Comparison of ENCODE assay signal across 1 cellular context in the genomic region with DNA sequence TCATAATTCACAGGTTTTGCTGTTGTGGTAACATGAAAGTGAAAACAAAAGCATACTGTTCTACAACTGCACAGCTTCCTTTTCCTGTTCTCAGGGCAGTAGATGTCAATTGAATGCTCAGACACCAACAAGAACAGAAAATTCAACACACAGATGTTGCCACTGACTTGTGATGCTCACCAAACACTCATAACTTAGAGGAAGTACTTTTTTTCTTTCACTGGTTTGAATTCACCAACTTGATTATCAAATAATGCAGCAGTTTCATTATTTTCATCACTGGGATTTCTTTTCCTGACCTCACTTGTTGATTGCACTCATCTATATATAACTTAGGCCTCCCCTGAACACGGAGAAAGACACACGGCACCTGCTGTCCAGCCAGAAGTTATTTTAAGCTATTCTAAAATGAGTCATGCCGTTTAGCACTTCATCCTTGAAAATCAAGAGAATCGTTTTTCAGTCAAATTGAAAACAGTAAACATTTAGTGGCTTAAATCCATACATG.
TF ChIP-seq lines count a peak whose summit lies in the region.

No MANE protein-coding gene starts in this region.

TF ChIP-seq in GM12878, 131 proteins besides CTCF, POLR2A, EP300 and RAD21 (continued from another document and continues in another):
- TF ChIP-seq, protein P1, sequence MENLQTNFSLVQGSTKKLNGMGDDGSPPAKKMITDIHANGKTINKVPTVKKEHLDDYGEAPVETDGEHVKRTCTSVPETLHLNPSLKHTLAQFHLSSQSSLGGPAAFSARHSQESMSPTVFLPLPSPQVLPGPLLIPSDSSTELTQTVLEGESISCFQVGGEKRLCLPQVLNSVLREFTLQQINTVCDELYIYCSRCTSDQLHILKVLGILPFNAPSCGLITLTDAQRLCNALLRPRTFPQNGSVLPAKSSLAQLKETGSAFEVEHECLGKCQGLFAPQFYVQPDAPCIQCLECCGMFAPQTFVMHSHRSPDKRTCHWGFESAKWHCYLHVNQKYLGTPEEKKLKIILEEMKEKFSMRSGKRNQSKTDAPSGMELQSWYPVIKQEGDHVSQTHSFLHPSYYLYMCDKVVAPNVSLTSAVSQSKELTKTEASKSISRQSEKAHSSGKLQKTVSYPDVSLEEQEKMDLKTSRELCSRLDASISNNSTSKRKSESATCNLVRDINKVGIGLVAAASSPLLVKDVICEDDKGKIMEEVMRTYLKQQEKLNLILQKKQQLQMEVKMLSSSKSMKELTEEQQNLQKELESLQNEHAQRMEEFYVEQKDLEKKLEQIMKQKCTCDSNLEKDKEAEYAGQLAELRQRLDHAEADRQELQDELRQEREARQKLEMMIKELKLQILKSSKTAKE (IDR thresholded peaks at IDR 0.05; ENCODE audit: low read depth, poor library complexity, severe bottlenecking), result peak; percentile 93
- TF ChIP-seq SMAD5 (IDR thresholded peaks at IDR 0.05; ENCODE audit: low read depth) (no peak), IKZF2 (IDR thresholded peaks at IDR 0.05) (peak; percentile 84 to 89), NR2C2 (IDR thresholded peaks at IDR 0.05; ENCODE audit: borderline replicate concordance, control insufficient read depth, insufficient read length, low read depth) (no peak), BMI1 (IDR thresholded peaks at IDR 0.05; ENCODE audit: borderline replicate concordance) (no peak), ESRRA (IDR thresholded peaks at IDR 0.05; ENCODE audit: low read length) (no peak), POLR2AphosphoS2 (IDR thresholded peaks at IDR 0.05; ENCODE audit: low read depth, low read length) (no peak), CHD4 (IDR thresholded peaks at IDR 0.05) (no peak), CHD2 (IDR thresholded peaks at IDR 0.05; ENCODE audit: borderline replicate concordance, low read depth, low read length) (0 out of 2 replicates have a peak, but pooled peaks have one; percentile 16), SMARCA5 (IDR thresholded peaks at IDR 0.05) (0 out of 2 replicates have a peak, but pooled peaks have one; percentile 5), TAF1 (IDR thresholded peaks at IDR 0.05; ENCODE audit: borderline replicate concordance, low read depth, low read length) (no peak), KLF5 (IDR thresholded peaks at IDR 0.05; ENCODE audit: partially characterized antibody) (no peak), SMAD1 (IDR thresholded peaks at IDR 0.05; ENCODE audit: low read depth, partially characterized antibody) (peak; percentile 15), MTA3 (IDR thresholded peaks at IDR 0.05; ENCODE audit: borderline replicate concordance, low read length) (peak; percentile 97), SMC3 (IDR thresholded peaks at IDR 0.05; ENCODE audit: borderline replicate concordance, low read length) (no peak), ZNF207 (IDR thresholded peaks at IDR 0.05; ENCODE audit: borderline replicate concordance) (no peak), SIN3A (IDR thresholded peaks at IDR 0.05; ENCODE audit: low read depth, low read length) (no peak), EED (IDR thresholded peaks at IDR 0.05; ENCODE audit: low read depth) (peak; percentile 89), MEF2A (IDR thresholded peaks at IDR 0.05; ENCODE audit: insufficient read depth, low read depth, low read length) (peak; percentile 99), FOXM1 (IDR thresholded peaks at IDR 0.05; ENCODE audit: low read depth, low read length) (peak; percentile 95), RUNX3 (IDR thresholded peaks at IDR 0.05; ENCODE audit: low read length) (peak; percentile 74), SRF (IDR thresholded peaks at IDR 0.05; ENCODE audit: low read depth in 2 of 2, low read length in 2 of 2) (no peak), GATAD2B (conservative IDR thresholded peaks at IDR 0.05; ENCODE audit: low read depth) (peak; percentile 63; the same call in 1 of the 2 replicates), MYB (IDR thresholded peaks at IDR 0.05; ENCODE audit: borderline replicate concordance, low read depth, low read length) (no peak), MXI1 (IDR thresholded peaks at IDR 0.05; ENCODE audit: low read depth, low read length) (peak; percentile 59; the same call in 1 of the 2 replicates), STAT3 (IDR thresholded peaks at IDR 0.05; ENCODE audit: low read depth, low read length) (peak; percentile 73; the same call in 1 of the 2 replicates), EZH2 (IDR thresholded peaks at IDR 0.05; ENCODE audit: borderline replicate concordance, control insufficient read depth, low read depth, low read length) (no peak), RB1 (IDR thresholded peaks at IDR 0.05; ENCODE audit: borderline replicate concordance) (no peak), BACH1 (IDR thresholded peaks at IDR 0.05; ENCODE audit: borderline replicate concordance) (no peak), NFYA (IDR thresholded peaks at IDR 0.05; ENCODE audit: borderline replicate concordance, low read depth, low read length) (no peak)
- TF ChIP-seq, protein P2, sequence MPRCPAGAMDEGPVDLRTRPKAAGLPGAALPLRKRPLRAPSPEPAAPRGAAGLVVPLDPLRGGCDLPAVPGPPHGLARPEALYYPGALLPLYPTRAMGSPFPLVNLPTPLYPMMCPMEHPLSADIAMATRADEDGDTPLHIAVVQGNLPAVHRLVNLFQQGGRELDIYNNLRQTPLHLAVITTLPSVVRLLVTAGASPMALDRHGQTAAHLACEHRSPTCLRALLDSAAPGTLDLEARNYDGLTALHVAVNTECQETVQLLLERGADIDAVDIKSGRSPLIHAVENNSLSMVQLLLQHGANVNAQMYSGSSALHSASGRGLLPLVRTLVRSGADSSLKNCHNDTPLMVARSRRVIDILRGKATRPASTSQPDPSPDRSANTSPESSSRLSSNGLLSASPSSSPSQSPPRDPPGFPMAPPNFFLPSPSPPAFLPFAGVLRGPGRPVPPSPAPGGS (IDR thresholded peaks at IDR 0.05; ENCODE audit: borderline replicate concordance, insufficient read depth, low read depth, low read length, poor library complexity, severe bottlenecking), result peak; percentile 53
- TF ChIP-seq, protein P3, sequence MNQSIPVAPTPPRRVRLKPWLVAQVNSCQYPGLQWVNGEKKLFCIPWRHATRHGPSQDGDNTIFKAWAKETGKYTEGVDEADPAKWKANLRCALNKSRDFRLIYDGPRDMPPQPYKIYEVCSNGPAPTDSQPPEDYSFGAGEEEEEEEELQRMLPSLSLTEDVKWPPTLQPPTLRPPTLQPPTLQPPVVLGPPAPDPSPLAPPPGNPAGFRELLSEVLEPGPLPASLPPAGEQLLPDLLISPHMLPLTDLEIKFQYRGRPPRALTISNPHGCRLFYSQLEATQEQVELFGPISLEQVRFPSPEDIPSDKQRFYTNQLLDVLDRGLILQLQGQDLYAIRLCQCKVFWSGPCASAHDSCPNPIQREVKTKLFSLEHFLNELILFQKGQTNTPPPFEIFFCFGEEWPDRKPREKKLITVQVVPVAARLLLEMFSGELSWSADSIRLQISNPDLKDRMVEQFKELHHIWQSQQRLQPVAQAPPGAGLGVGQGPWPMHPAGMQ (IDR thresholded peaks at IDR 0.05; ENCODE audit: borderline replicate concordance), result no peak
- TF ChIP-seq, protein P4, sequence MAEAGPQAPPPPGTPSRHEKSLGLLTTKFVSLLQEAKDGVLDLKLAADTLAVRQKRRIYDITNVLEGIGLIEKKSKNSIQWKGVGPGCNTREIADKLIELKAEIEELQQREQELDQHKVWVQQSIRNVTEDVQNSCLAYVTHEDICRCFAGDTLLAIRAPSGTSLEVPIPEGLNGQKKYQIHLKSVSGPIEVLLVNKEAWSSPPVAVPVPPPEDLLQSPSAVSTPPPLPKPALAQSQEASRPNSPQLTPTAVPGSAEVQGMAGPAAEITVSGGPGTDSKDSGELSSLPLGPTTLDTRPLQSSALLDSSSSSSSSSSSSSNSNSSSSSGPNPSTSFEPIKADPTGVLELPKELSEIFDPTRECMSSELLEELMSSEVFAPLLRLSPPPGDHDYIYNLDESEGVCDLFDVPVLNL (IDR thresholded peaks at IDR 0.05; ENCODE audit: low read depth, low read length), result no peak
- TF ChIP-seq, protein P5, sequence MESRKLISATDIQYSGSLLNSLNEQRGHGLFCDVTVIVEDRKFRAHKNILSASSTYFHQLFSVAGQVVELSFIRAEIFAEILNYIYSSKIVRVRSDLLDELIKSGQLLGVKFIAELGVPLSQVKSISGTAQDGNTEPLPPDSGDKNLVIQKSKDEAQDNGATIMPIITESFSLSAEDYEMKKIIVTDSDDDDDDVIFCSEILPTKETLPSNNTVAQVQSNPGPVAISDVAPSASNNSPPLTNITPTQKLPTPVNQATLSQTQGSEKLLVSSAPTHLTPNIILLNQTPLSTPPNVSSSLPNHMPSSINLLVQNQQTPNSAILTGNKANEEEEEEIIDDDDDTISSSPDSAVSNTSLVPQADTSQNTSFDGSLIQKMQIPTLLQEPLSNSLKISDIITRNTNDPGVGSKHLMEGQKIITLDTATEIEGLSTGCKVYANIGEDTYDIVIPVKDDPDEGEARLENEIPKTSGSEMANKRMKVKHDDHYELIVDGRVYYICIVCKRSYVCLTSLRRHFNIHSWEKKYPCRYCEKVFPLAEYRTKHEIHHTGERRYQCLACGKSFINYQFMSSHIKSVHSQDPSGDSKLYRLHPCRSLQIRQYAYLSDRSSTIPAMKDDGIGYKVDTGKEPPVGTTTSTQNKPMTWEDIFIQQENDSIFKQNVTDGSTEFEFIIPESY (IDR thresholded peaks at IDR 0.05), result no peak
- TF ChIP-seq, protein P6, sequence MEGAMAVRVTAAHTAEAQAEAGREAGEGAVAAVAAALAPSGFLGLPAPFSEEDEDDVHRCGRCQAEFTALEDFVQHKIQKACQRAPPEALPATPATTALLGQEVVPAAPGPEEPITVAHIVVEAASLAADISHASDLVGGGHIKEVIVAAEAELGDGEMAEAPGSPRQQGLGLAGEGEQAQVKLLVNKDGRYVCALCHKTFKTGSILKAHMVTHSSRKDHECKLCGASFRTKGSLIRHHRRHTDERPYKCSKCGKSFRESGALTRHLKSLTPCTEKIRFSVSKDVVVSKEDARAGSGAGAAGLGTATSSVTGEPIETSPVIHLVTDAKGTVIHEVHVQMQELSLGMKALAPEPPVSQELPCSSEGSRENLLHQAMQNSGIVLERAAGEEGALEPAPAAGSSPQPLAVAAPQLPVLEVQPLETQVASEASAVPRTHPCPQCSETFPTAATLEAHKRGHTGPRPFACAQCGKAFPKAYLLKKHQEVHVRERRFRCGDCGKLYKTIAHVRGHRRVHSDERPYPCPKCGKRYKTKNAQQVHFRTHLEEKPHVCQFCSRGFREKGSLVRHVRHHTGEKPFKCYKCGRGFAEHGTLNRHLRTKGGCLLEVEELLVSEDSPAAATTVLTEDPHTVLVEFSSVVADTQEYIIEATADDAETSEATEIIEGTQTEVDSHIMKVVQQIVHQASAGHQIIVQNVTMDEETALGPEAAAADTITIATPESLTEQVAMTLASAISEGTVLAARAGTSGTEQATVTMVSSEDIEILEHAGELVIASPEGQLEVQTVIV (IDR thresholded peaks at IDR 0.05; ENCODE audit: borderline replicate concordance, partially characterized antibody), result no peak
- TF ChIP-seq, protein P7, sequence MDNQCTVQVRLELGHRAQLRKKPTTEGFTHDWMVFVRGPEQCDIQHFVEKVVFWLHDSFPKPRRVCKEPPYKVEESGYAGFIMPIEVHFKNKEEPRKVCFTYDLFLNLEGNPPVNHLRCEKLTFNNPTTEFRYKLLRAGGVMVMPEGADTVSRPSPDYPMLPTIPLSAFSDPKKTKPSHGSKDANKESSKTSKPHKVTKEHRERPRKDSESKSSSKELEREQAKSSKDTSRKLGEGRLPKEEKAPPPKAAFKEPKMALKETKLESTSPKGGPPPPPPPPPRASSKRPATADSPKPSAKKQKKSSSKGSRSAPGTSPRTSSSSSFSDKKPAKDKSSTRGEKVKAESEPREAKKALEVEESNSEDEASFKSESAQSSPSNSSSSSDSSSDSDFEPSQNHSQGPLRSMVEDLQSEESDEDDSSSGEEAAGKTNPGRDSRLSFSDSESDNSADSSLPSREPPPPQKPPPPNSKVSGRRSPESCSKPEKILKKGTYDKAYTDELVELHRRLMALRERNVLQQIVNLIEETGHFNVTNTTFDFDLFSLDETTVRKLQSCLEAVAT (IDR thresholded peaks at IDR 0.05), result peak; percentile 69
- TF ChIP-seq, protein P8, sequence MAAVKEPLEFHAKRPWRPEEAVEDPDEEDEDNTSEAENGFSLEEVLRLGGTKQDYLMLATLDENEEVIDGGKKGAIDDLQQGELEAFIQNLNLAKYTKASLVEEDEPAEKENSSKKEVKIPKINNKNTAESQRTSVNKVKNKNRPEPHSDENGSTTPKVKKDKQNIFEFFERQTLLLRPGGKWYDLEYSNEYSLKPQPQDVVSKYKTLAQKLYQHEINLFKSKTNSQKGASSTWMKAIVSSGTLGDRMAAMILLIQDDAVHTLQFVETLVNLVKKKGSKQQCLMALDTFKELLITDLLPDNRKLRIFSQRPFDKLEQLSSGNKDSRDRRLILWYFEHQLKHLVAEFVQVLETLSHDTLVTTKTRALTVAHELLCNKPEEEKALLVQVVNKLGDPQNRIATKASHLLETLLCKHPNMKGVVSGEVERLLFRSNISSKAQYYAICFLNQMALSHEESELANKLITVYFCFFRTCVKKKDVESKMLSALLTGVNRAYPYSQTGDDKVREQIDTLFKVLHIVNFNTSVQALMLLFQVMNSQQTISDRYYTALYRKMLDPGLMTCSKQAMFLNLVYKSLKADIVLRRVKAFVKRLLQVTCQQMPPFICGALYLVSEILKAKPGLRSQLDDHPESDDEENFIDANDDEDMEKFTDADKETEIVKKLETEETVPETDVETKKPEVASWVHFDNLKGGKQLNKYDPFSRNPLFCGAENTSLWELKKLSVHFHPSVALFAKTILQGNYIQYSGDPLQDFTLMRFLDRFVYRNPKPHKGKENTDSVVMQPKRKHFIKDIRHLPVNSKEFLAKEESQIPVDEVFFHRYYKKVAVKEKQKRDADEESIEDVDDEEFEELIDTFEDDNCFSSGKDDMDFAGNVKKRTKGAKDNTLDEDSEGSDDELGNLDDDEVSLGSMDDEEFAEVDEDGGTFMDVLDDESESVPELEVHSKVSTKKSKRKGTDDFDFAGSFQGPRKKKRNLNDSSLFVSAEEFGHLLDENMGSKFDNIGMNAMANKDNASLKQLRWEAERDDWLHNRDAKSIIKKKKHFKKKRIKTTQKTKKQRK (IDR thresholded peaks at IDR 0.05; ENCODE audit: low read depth, low read length), result no peak
- TF ChIP-seq, protein P9, sequence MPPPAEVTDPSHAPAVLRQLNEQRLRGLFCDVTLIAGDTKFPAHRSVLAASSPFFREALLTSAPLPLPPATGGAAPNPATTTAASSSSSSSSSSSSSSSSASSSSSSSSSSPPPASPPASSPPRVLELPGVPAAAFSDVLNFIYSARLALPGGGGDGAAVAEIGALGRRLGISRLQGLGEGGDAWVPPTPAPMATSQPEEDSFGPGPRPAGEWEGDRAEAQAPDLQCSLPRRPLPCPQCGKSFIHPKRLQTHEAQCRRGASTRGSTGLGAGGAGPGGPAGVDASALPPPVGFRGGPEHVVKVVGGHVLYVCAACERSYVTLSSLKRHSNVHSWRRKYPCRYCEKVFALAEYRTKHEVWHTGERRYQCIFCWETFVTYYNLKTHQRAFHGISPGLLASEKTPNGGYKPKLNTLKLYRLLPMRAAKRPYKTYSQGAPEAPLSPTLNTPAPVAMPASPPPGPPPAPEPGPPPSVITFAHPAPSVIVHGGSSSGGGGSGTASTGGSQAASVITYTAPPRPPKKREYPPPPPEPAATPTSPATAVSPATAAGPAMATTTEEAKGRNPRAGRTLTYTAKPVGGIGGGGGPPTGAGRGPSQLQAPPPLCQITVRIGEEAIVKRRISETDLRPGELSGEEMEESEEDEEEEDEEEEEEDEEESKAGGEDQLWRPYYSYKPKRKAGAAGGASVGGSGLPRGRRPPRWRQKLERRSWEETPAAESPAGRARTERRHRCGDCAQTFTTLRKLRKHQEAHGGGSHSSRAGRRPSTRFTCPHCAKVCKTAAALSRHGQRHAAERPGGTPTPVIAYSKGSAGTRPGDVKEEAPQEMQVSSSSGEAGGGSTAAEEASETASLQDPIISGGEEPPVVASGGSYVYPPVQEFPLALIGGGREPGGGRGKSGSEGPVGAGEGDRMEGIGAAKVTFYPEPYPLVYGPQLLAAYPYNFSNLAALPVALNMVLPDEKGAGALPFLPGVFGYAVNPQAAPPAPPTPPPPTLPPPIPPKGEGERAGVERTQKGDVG (CRISPR knock-in tag; IDR thresholded peaks at IDR 0.05), result no peak
